ENCODE assay signal across 23 cellular contexts in genomic region chr5:11227064-11227463, GRCh38.
"Had no signal": no experiment of that assay in that cellular context is flagged by ENCODE, and none has a peak within 500 bp of the region (broad histone marks: within the 10 kb centered on the region; RNA-seq: fewer than 3 reads in every experiment).

No MANE protein-coding gene starts in this region.

- H3K27me3 ChIP-seq: dorsolateral prefrontal cortex, esophagus muscularis mucosa, foreskin keratinocyte, gastroesophageal sphincter, heart left ventricle, hepatocyte, left lung had no signal

- H3K4me3 ChIP-seq: coronary artery, dorsolateral prefrontal cortex, esophagus muscularis mucosa, gastroesophageal sphincter, heart left ventricle, hepatocyte, left lung, lower lobe of right lung had no signal

- H3K36me3 ChIP-seq: esophagus muscularis mucosa, gastroesophageal sphincter, heart left ventricle, left lung, lower lobe of right lung had no signal

- H3K4me1 ChIP-seq: esophagus muscularis mucosa, foreskin keratinocyte, gastroesophageal sphincter, heart left ventricle, left lung, lower lobe of right lung had no signal

- H3K9me3 ChIP-seq: esophagus muscularis mucosa, heart left ventricle, lower lobe of right lung had no signal

- FAIRE-seq: colon, endothelial cell of umbilical vein, frontal cortex, kidney had no signal

- DNase-seq: dermis blood vessel endothelial cell; dorsolateral prefrontal cortex; effector CD4-positive, alpha-beta T cell; effector memory CD4-positive, alpha-beta T cell; foreskin keratinocyte; heart left ventricle; hypothalamus; immature natural killer cell; islet precursor cell; kidney; kidney glomerular epithelial cell; left lung; left ventricle myocardium superior; lower lobe of right lung; mesenchymal stem cell; naive thymus-derived CD4-positive, alpha-beta T cell had no signal

- H3K27ac ChIP-seq: coronary artery, esophagus muscularis mucosa, foreskin keratinocyte, gastroesophageal sphincter, heart left ventricle, hepatocyte, left lung, lower lobe of right lung had no signal

- ATAC-seq: foreskin keratinocyte; gastroesophageal sphincter; heart left ventricle; left lung; left ventricle myocardium superior; lower lobe of right lung; naive thymus-derived CD4-positive, alpha-beta T cell had no signal
